8 cellular contexts compared by ENCODE assay signal in genomic region chr16:87869061-87869878, GRCh38. TPM values are rescaled to one million over a fixed set of nuclear protein-coding genes. Genes with fewer than 3 reads are reported as not detected.
A peak's percentile ranks its signal among the peaks of the same experiment; 100 is the strongest.
DNase-seq lines count a peak whose midpoint lies in the region; ATAC-seq and TF ChIP-seq lines count a peak whose summit lies in the region.
"Not testable (repeated sequence)": the region's sequence is repeated elsewhere in the genome, so short reads cannot be mapped to it uniquely, and the experiment has no call there.

Gene SLC7A5, minus strand, starts transcription at chr16:87869507. Its CDS starts 85 bp downstream, at chr16:87869422.

- ATAC-seq in GM19397 (IDR thresholded peaks at IDR 0.05; ENCODE audit: unreplicated experiment) (peak; percentile 67), HG03469 (IDR thresholded peaks at IDR 0.05; ENCODE audit: unreplicated experiment) (peak; percentile 37), Panc1 (peak; percentile 77)

- not testable (repeated sequence) for H4K5ac ChIP-seq in mesendoderm (ENCODE audit: low read length)

- CTCF ChIA-PET in BJ (lab: Yijun Ruan, JAX) (interaction anchor here (0.8 to 4.4 kb wide), 5 partner anchors 9 to 89 kb away, joined by 3 to 172 read pairs (median 6); no protein-coding TSS in a partner anchor), Panc1 (lab: Charles Lee) (interaction anchor here (2.8 kb wide), 1 partner anchor 90 kb away, joined by 49 read pairs; no protein-coding TSS in a partner anchor)

- not testable (repeated sequence) for BruUV-seq in Panc1 (replicated peaks; lab: Mats Ljungman, UMichigan)

- H4K8ac ChIP-seq in mesendoderm (ENCODE audit: low read depth, low read length) = not testable (repeated sequence)

- peak within 1 kb of the TSS; percentile 57 for H3K4me2 ChIP-seq in mesendoderm (ENCODE audit: low read length)

- H3K27ac ChIP-seq in Panc1 (ENCODE audit: low read length) = peak within 1 kb of the TSS; percentile 96
- peak within 1 kb of the TSS; percentile 94 for H3K27ac ChIP-seq in mesendoderm (ENCODE audit: low read depth, low read length)

- intact Hi-C loops in Panc1 (cut with micrococcal nuclease; ENCODE audit: unreplicated experiment) = not testable (repeated sequence)

- H2BK5ac ChIP-seq in mesendoderm (ENCODE audit: low read length) = not testable (repeated sequence)

- not testable (repeated sequence) for H2AK5ac ChIP-seq in mesendoderm (ENCODE audit: low read length)

- not testable (repeated sequence) for H3K9me3 ChIP-seq in Panc1 (ENCODE audit: control insufficient read depth, insufficient read depth, low read depth, low read length)

- peak within 1 kb of the TSS; percentile 91 for H3K9ac ChIP-seq in mesendoderm (ENCODE audit: low read length)

- H3K27me3 ChIP-seq in BJ (ENCODE audit: control insufficient read depth, insufficient read depth, low read length); Panc1 (ENCODE audit: control insufficient read depth, insufficient read depth, low read length); mesendoderm (ENCODE audit: insufficient read depth, low read length, poor library complexity): not testable (repeated sequence)

- H3K36me3 ChIP-seq in BJ (ENCODE audit: control insufficient read depth, insufficient read depth, low read length); Panc1 (ENCODE audit: control insufficient read depth, insufficient read depth, low read length); mesendoderm (ENCODE audit: control insufficient read depth, insufficient read depth, low read length): not testable (repeated sequence)

- H3K4ac ChIP-seq in mesendoderm (ENCODE audit: low read depth, low read length) = peak within 1 kb of the TSS; percentile 88

- not testable (repeated sequence) for TF ChIP-seq CTCF in BJ (IDR thresholded peaks at IDR 0.05; ENCODE audit: insufficient read depth, low read depth, low read length); Panc1 (IDR thresholded peaks at IDR 0.05)

- H2BK120ac ChIP-seq in mesendoderm (ENCODE audit: low read depth, low read length) = not testable (repeated sequence)

- peak within 1 kb of the TSS; percentile 89 for H3K56ac ChIP-seq in mesendoderm (ENCODE audit: low read length)

- peak within 1 kb of the TSS; percentile 82 for H3K18ac ChIP-seq in mesendoderm (ENCODE audit: low read length)

- H3K79me1 ChIP-seq in mesendoderm (ENCODE audit: low read length) = not testable (repeated sequence)

- H3K4me3 ChIP-seq in BJ (ENCODE audit: low read depth, low read length) (peak within 1 kb of the TSS; percentile 75), Panc1 (ENCODE audit: low read depth in 2 of 2, low read length in 2 of 2) (peak within 1 kb of the TSS; percentile 68 to 81), mesendoderm (ENCODE audit: low read length) (peak within 1 kb of the TSS; percentile 73)

- DNase-seq in BJ (ENCODE audit: low read depth); Panc1 (ENCODE audit: low read depth, low spot score): not testable (repeated sequence)
- DNase-seq in activated T-cell treated with anti-CD3 and anti-CD28 coated beads for 24 hours (ENCODE audit: low read depth) (peak; percentile 86), mesendoderm (peak; percentile 98)
- peak; percentile 79 to 89 (median 81) for DNase-seq in stimulated activated CD4-positive, alpha-beta T cell treated with anti-CD3 and anti-CD28 coated beads, TNF-alpha, amount 100 ng/mL, for 24 hours (ENCODE audit: low read depth in 3 of 3)

- in situ Hi-C loops in Panc1 (cut with HindIII; ENCODE audit: low pct_unique_long_range_greater_than_20kb, low sequenced_read_pairs); endometrial microvascular endothelial cells (cut with HindIII; ENCODE audit: inconsistent ontology term, low pct_unique_long_range_greater_than_20kb, low sequenced_read_pairs): not testable (repeated sequence)

- not testable (repeated sequence) for H3K23ac ChIP-seq in mesendoderm (ENCODE audit: low read length)

- POLR2A ChIA-PET in BJ (lab: Charles Lee) = interaction anchor here (0.6 kb wide), 2 partner anchors 91 to 257 kb away, joined by 3 read pairs; no protein-coding TSS in a partner anchor
- POLR2A ChIA-PET in Panc1 (lab: Charles Lee) = interaction anchor here (0.6 to 1.0 kb wide), 2 partner anchors 64 to 90 kb away, joined by 3 to 4 read pairs; no protein-coding TSS in a partner anchor

- not testable (repeated sequence) for H2BK15ac ChIP-seq in mesendoderm (replicated peaks; ENCODE audit: low read depth)

- WGBS in mesendoderm (ENCODE audit: extremely low coverage, insufficient coverage, low lambda C conversion rate) = no CpG with 5 or more reads among the region's 109 CpGs

- peaks cover 42% of the 10 kb centered on the region for H3K79me2 ChIP-seq in mesendoderm (ENCODE audit: control insufficient read depth, insufficient read depth, low read length)

- peaks cover 13% of the 10 kb centered on the region for H3K4me1 ChIP-seq in Panc1 (ENCODE audit: control insufficient read depth, insufficient read depth, low read length)
- not testable (repeated sequence) for H3K4me1 ChIP-seq in mesendoderm (ENCODE audit: control insufficient read depth, low read depth, low read length)

RNA-seq across cellular contexts. Expression of gene SLC7A5, which starts in this region (rescaled TPM):
- 39.2 and 60.2 TPM in 2 replicates for polyA plus RNA-seq in BJ (2011; rRNA removed)
- 41.0 and 64.7 TPM in 2 replicates for polyA minus RNA-seq in BJ (2011; rRNA and poly(A)+ RNA removed)
- total RNA-seq in Panc1 (2021; ENCODE audit: unreplicated experiment) (231 TPM), endometrial microvascular endothelial cells (ENCODE audit: inconsistent ontology term) (34.8 TPM)
- 265 TPM for polyA plus RNA-seq in Panc1 (2012; ENCODE audit: insufficient read length)
- polyA plus RNA-seq in mesendoderm (2013, experiment 1 of 2) = 742 TPM
- 732 TPM for polyA plus RNA-seq in mesendoderm (2013, experiment 2 of 2)
